In genomic region chr2:226894752-226895151, GRCh38 we compare ENCODE assay signal across 26 cellular contexts.
"Had no signal": no experiment of that assay in that cellular context is flagged by ENCODE, and none has a peak within 500 bp of the region (broad histone marks: within the 10 kb centered on the region; RNA-seq: fewer than 3 reads in every experiment).

No MANE protein-coding gene starts in this region.

- H3K27ac ChIP-seq: cardiac muscle cell, foreskin keratinocyte, pancreas, psoas muscle, right lobe of liver, testis, uterus, VCaP had no signal

- H3K4me3 ChIP-seq: cardiac muscle cell, lung, pancreas, psoas muscle, right lobe of liver, skin epidermis, testis, uterus had no signal

- H3K27me3 ChIP-seq: cardiac muscle cell, foreskin keratinocyte, pancreas, right lobe of liver, testis, uterus had no signal

- H3K9me3 ChIP-seq: pancreas, psoas muscle, right lobe of liver, testis, uterus had no signal

- H3K36me3 Mint-ChIP-seq: natural killer cell; stimulated activated effector memory CD8-positive, alpha-beta T cell treated with anti-CD3 and anti-CD28 coated beads, Interleukin-12 subunit alpha, Interleukin-12 subunit beta, amount 100 ng/mL, for 72 hours had no signal

- ATAC-seq: activated CD8-positive, alpha-beta memory T cell treated with anti-CD3 and anti-CD28 coated beads, Interleukin-2, amount 10 ng/mL, durations not matched to agents 7 days and 5 days; activated CD8-positive, alpha-beta T cell treated with anti-CD3 and anti-CD28 coated beads for 36 hours; foreskin keratinocyte; natural killer cell; pancreas; psoas muscle; right lobe of liver; stimulated activated effector memory CD8-positive, alpha-beta T cell treated with anti-CD3 and anti-CD28 coated beads, Interleukin-12 subunit alpha, Interleukin-12 subunit beta, amount 100 ng/mL, for 72 hours; T-cell had no signal

- H3K27ac Mint-ChIP-seq: activated CD4-positive, alpha-beta T cell treated with anti-CD3 and anti-CD28 coated beads, Interleukin-2, amount 10 ng/mL, durations not matched to agents 7 days and 5 days; activated CD8-positive, alpha-beta memory T cell treated with anti-CD3 and anti-CD28 coated beads, Interleukin-2, amount 10 ng/mL, durations not matched to agents 7 days and 5 days; activated CD8-positive, alpha-beta T cell treated with anti-CD3 and anti-CD28 coated beads for 36 hours; activated naive CD8-positive, alpha-beta T cell treated with anti-CD3 and anti-CD28 coated beads for 36 hours; natural killer cell; stimulated activated effector memory CD8-positive, alpha-beta T cell treated with anti-CD3 and anti-CD28 coated beads, Interleukin-12 subunit alpha, Interleukin-12 subunit beta, amount 100 ng/mL, for 72 hours; T-cell; T-helper 2 cell treated with Interferon-gamma antibody and Interleukin-4, amounts not matched to agents 5 μg/mL and 100 μg/mL, for 36 hours had no signal

- H3K27me3 Mint-ChIP-seq: activated CD4-positive, alpha-beta T cell treated with anti-CD3 and anti-CD28 coated beads, Interleukin-2, amount 10 ng/mL, durations not matched to agents 7 days and 5 days; activated CD8-positive, alpha-beta memory T cell treated with anti-CD3 and anti-CD28 coated beads, Interleukin-2, amount 10 ng/mL, durations not matched to agents 7 days and 5 days; activated CD8-positive, alpha-beta T cell treated with anti-CD3 and anti-CD28 coated beads for 36 hours; activated naive CD8-positive, alpha-beta T cell treated with anti-CD3 and anti-CD28 coated beads for 36 hours; T-cell had no signal

- H3K4me3 Mint-ChIP-seq: activated CD4-positive, alpha-beta T cell treated with anti-CD3 and anti-CD28 coated beads, Interleukin-2, amount 10 ng/mL, durations not matched to agents 7 days and 5 days; activated CD8-positive, alpha-beta memory T cell treated with anti-CD3 and anti-CD28 coated beads, Interleukin-2, amount 10 ng/mL, durations not matched to agents 7 days and 5 days; activated CD8-positive, alpha-beta T cell treated with anti-CD3 and anti-CD28 coated beads for 36 hours; activated naive CD8-positive, alpha-beta T cell treated with anti-CD3 and anti-CD28 coated beads for 36 hours; natural killer cell; stimulated activated effector memory CD8-positive, alpha-beta T cell treated with anti-CD3 and anti-CD28 coated beads, Interleukin-12 subunit alpha, Interleukin-12 subunit beta, amount 100 ng/mL, for 72 hours; T-cell; T-helper 2 cell treated with Interferon-gamma antibody and Interleukin-4, amounts not matched to agents 5 μg/mL and 100 μg/mL, for 36 hours had no signal

- H3K4me1 ChIP-seq: pancreas, psoas muscle, testis, uterus had no signal

- H3K4me1 Mint-ChIP-seq: activated CD8-positive, alpha-beta memory T cell treated with anti-CD3 and anti-CD28 coated beads, Interleukin-2, amount 10 ng/mL, durations not matched to agents 7 days and 5 days; natural killer cell; stimulated activated effector memory CD8-positive, alpha-beta T cell treated with anti-CD3 and anti-CD28 coated beads, Interleukin-12 subunit alpha, Interleukin-12 subunit beta, amount 100 ng/mL, for 72 hours had no signal

- H3K36me3 ChIP-seq: cardiac muscle cell, pancreas, right lobe of liver, uterus had no signal

- H3K9me3 Mint-ChIP-seq: activated CD4-positive, alpha-beta T cell treated with anti-CD3 and anti-CD28 coated beads, Interleukin-2, amount 10 ng/mL, durations not matched to agents 7 days and 5 days; activated CD8-positive, alpha-beta T cell treated with anti-CD3 and anti-CD28 coated beads for 36 hours; activated naive CD8-positive, alpha-beta T cell treated with anti-CD3 and anti-CD28 coated beads for 36 hours; natural killer cell; stimulated activated effector memory CD8-positive, alpha-beta T cell treated with anti-CD3 and anti-CD28 coated beads, Interleukin-12 subunit alpha, Interleukin-12 subunit beta, amount 100 ng/mL, for 72 hours; T-helper 2 cell treated with Interferon-gamma antibody and Interleukin-4, amounts not matched to agents 5 μg/mL and 100 μg/mL, for 36 hours had no signal

- DNase-seq: activated CD4-positive, alpha-beta T cell treated with anti-CD3 and anti-CD28 coated beads, Interleukin-2, amount 10 ng/mL, durations not matched to agents 7 days and 5 days; activated CD4-positive, CD25-positive, alpha-beta regulatory T cell treated with anti-CD3 and anti-CD28 coated beads, Interleukin-2, amount 50 U/mL, for 72 hours; activated CD8-positive, alpha-beta memory T cell treated with anti-CD3 and anti-CD28 coated beads, Interleukin-2, amount 10 ng/mL, durations not matched to agents 7 days and 5 days; activated CD8-positive, alpha-beta T cell treated with anti-CD3 and anti-CD28 coated beads for 36 hours; activated naive CD8-positive, alpha-beta T cell treated with anti-CD3 and anti-CD28 coated beads for 36 hours; amygdala; dermis blood vessel endothelial cell; effector CD8-positive, alpha-beta T cell; erythroblast; foreskin keratinocyte; kidney; natural killer cell; pancreas; psoas muscle; right lobe of liver; stimulated activated CD4-positive, alpha-beta T cell treated with anti-CD3 and anti-CD28 coated beads, Interleukin-2, amount 100 ng/mL, for 24 hours; T-cell; testis; trophoblast cell; uterus had no signal
